8 cellular contexts compared by ENCODE assay signal in genomic region chr17:15257316-15257925, GRCh38. TPM values are rescaled to one million over a fixed set of nuclear protein-coding genes. Genes with fewer than 3 reads are reported as not detected.
DNase-seq lines count a peak whose midpoint lies in the region; ATAC-seq, FAIRE-seq and TF ChIP-seq lines count a peak whose summit lies in the region.

No MANE protein-coding gene starts in this region.

- H4K20me1 ChIP-seq in HepG2 (ENCODE audit: insufficient read depth, low read length): no peaks in the 10 kb centered on the region

- no TSS peak for BruUV-seq in HepG2 (replicated peaks; lab: Mats Ljungman, UMichigan)

- H3K4me3 ChIP-seq in HepG2 (replicated peaks in 1 of 3; ENCODE audit: insufficient read depth in 1 of 3, low read depth in 2 of 3, low read length in 3 of 3): no peak overlapping the region

- CTCF ChIA-PET in HepG2 (lab: Yijun Ruan, JAX; ENCODE audit: low intra/inter-chr PET ratio, low total read pairs): interaction anchor here (1.1 to 2.7 kb wide), 4 partner anchors 24 to 269 kb away, joined by 3 to 9 read pairs (median 7); no protein-coding TSS in a partner anchor

- H3K9me3 ChIP-seq in HepG2 (ENCODE audit: low read length): no peaks in the 10 kb centered on the region

- POLR2A ChIA-PET in HepG2 (lab: Yijun Ruan, JAX): no interaction called here

- H3K4me1 ChIP-seq in HepG2 (ENCODE audit: insufficient read depth, low read length): peaks cover 40% of the 10 kb centered on the region

- peaks cover 7 to 12% of the 10 kb centered on the region in 2 experiments; a peak in 3 of 5 replicates for H3K27me3 ChIP-seq in HepG2 (ENCODE audit: control insufficient read depth in 1 of 2, insufficient read depth in 2 of 2, low read length in 2 of 2)

- H3K27ac ChIP-seq in cingulate gyrus (ENCODE audit: low read depth, low read length) (peak overlapping the region; percentile 87), HepG2 (ENCODE audit: extremely low read length, insufficient read depth, low read length) (no peak overlapping the region)

- in situ Hi-C loops in HepG2 (cut with HindIII; ENCODE audit: extremely low pct_ligation_motif_present, low pct_unique_long_range_greater_than_20kb): no loop called here

- peak; percentile 19 to 27 for DNase-seq in NCI-H2081 (lab: John Stamatoyannopoulos, UW)
- DNase-seq in NCI-H2081 treated with DMSO at 0.1 percent for 48 hours (lab: John Stamatoyannopoulos, UW): no peak
- peak; percentile 11 for DNase-seq in NCI-H1694 (lab: John Stamatoyannopoulos, UW)
- DNase-seq in activated CD4-positive, alpha-beta T cell treated with anti-CD3 and anti-CD28 coated beads for 1 hour: peak; percentile 19
- DNase-seq in HepG2 (ENCODE audit: low spot score): peak; percentile 61
- peak; percentile 49 to 56 for DNase-seq in stimulated activated CD4-positive, alpha-beta T cell treated with anti-CD3 and anti-CD28 coated beads, Interleukin-4, amount 100 ng/mL, for 48 hours (ENCODE audit: low read depth in 2 of 2)

- peak; percentile 66 for TF ChIP-seq RAD21 in HepG2 (CRISPR knock-in tag; IDR thresholded peaks at IDR 0.05)

- 43% methylated on average over 11 of the region's 18 CpGs for WGBS in HepG2 (ENCODE audit: low lambda C conversion rate)

- H3K9ac ChIP-seq in HepG2 (ENCODE audit: insufficient read depth, low read depth, low read length): no peak overlapping the region

- TF ChIP-seq CTCF in HepG2 (CRISPR knock-in tag; IDR thresholded peaks at IDR 0.05): peak; percentile 85

- FAIRE-seq in HepG2 (lab: Jason Lieb, UNC): peak; percentile 55

- no peak for TF ChIP-seq POLR2A in HepG2 (IDR thresholded peaks at IDR 0.05; ENCODE audit: insufficient read depth in 1 of 2, low read depth in 2 of 2, low read length in 2 of 2)

- peak overlapping the region; percentile 38 for H3K4me2 ChIP-seq in HepG2 (ENCODE audit: low read depth, low read length)

- TF ChIP-seq EP300 in HepG2 (IDR thresholded peaks at IDR 0.05; ENCODE audit: low read depth in 2 of 2, low read length in 2 of 2) (no peak), HepG2 (CRISPR knock-in tag; IDR thresholded peaks at IDR 0.05; ENCODE audit: borderline replicate concordance) (no peak)

- peak; percentile 75 for ATAC-seq in HG02759 (IDR thresholded peaks at IDR 0.05; ENCODE audit: unreplicated experiment)
- ATAC-seq in HepG2: peak; percentile 40

- H3K79me2 ChIP-seq in HepG2 (ENCODE audit: insufficient read depth, low read length): no peaks in the 10 kb centered on the region

- no peaks in the 10 kb centered on the region for H3K36me3 ChIP-seq in HepG2 (replicated peaks in 1 of 2; ENCODE audit: control insufficient read depth in 1 of 2, insufficient read depth in 2 of 2, low read length in 2 of 2)

- intact Hi-C loops in HepG2 (cut with micrococcal nuclease; ENCODE audit: unreplicated experiment): no loop called here

- peak overlapping the region; percentile 18 for H2AFZ ChIP-seq in HepG2 (ENCODE audit: low read length)

TF ChIP-seq in HepG2, 621 proteins besides CTCF, POLR2A, EP300 and RAD21 (continues in another document):
- TF ChIP-seq, protein P1, sequence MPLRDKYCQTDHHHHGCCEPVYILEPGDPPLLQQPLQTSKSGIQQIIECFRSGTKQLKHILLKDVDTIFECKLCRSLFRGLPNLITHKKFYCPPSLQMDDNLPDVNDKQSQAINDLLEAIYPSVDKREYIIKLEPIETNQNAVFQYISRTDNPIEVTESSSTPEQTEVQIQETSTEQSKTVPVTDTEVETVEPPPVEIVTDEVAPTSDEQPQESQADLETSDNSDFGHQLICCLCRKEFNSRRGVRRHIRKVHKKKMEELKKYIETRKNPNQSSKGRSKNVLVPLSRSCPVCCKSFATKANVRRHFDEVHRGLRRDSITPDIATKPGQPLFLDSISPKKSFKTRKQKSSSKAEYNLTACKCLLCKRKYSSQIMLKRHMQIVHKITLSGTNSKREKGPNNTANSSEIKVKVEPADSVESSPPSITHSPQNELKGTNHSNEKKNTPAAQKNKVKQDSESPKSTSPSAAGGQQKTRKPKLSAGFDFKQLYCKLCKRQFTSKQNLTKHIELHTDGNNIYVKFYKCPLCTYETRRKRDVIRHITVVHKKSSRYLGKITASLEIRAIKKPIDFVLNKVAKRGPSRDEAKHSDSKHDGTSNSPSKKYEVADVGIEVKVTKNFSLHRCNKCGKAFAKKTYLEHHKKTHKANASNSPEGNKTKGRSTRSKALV (CRISPR knock-in tag; IDR thresholded peaks at IDR 0.05): 0 out of 2 replicates have a peak, but pooled peaks have one; percentile 34
- TF ChIP-seq ZNF703 (CRISPR knock-in tag; IDR thresholded peaks at IDR 0.05; ENCODE audit: borderline replicate concordance) (no peak), KLF13 (CRISPR knock-in tag; IDR thresholded peaks at IDR 0.05) (no peak), HOXA5 (CRISPR knock-in tag; IDR thresholded peaks at IDR 0.05) (0 out of 2 replicates have a peak, but pooled peaks have one; percentile 48), ZC3H4 (CRISPR knock-in tag; IDR thresholded peaks at IDR 0.05; ENCODE audit: borderline replicate concordance) (no peak), HOXA3 (CRISPR knock-in tag; IDR thresholded peaks at IDR 0.05) (peak; percentile 9; the same call in 1 of the 2 replicates), MTA1 (CRISPR knock-in tag; IDR thresholded peaks at IDR 0.05; ENCODE audit: borderline replicate concordance) (no peak), RXRA (CRISPR knock-in tag; IDR thresholded peaks at IDR 0.05) (0 out of 2 replicates have a peak, but pooled peaks have one; percentile 31), ATF7-NPFF (CRISPR knock-in tag; IDR thresholded peaks at IDR 0.05; ENCODE audit: low read depth) (no peak), YEATS4 (CRISPR knock-in tag; IDR thresholded peaks at IDR 0.05; ENCODE audit: borderline replicate concordance) (peak; percentile 35; the same call in 1 of the 2 replicates), ZMYM4 (CRISPR knock-in tag; IDR thresholded peaks at IDR 0.05) (0 out of 2 replicates have a peak, but pooled peaks have one; percentile 42)
- TF ChIP-seq, protein P2, sequence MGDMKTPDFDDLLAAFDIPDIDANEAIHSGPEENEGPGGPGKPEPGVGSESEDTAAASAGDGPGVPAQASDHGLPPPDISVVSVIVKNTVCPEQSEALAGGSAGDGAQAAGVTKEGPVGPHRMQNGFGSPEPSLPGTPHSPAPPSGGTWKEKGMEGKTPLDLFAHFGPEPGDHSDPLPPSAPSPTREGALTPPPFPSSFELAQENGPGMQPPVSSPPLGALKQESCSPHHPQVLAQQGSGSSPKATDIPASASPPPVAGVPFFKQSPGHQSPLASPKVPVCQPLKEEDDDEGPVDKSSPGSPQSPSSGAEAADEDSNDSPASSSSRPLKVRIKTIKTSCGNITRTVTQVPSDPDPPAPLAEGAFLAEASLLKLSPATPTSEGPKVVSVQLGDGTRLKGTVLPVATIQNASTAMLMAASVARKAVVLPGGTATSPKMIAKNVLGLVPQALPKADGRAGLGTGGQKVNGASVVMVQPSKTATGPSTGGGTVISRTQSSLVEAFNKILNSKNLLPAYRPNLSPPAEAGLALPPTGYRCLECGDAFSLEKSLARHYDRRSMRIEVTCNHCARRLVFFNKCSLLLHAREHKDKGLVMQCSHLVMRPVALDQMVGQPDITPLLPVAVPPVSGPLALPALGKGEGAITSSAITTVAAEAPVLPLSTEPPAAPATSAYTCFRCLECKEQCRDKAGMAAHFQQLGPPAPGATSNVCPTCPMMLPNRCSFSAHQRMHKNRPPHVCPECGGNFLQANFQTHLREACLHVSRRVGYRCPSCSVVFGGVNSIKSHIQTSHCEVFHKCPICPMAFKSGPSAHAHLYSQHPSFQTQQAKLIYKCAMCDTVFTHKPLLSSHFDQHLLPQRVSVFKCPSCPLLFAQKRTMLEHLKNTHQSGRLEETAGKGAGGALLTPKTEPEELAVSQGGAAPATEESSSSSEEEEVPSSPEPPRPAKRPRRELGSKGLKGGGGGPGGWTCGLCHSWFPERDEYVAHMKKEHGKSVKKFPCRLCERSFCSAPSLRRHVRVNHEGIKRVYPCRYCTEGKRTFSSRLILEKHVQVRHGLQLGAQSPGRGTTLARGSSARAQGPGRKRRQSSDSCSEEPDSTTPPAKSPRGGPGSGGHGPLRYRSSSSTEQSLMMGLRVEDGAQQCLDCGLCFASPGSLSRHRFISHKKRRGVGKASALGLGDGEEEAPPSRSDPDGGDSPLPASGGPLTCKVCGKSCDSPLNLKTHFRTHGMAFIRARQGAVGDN (CRISPR knock-in tag; IDR thresholded peaks at IDR 0.05): peak; percentile 65

RNA-seq across cellular contexts. Expression of gene PMP22, which starts 7.7 kb away (rescaled TPM):
- 3.0 and 5.7 TPM in 2 replicates for total RNA-seq in HepG2 (2016; rRNA removed; fragmentation: Illumina TruSeq; extraction: Trizol)
- total RNA-seq in HepG2 (2016; cell fraction: cytosol; rRNA removed; fragmentation: Illumina TruSeq; extraction: Trizol; ENCODE audit: low read depth): 1.5 and 1.9 TPM in 2 replicates
- 3.5 and 5.4 TPM in 2 replicates for total RNA-seq in HepG2 (2016; cell fraction: insoluble cytoplasmic fraction; rRNA removed; fragmentation: Illumina TruSeq; extraction: Trizol)
- total RNA-seq in HepG2 (2016; cell fraction: membrane; rRNA removed; fragmentation: Illumina TruSeq; extraction: Trizol): 3.1 and 3.8 TPM in 2 replicates
- total RNA-seq in HepG2 (2016; cell fraction: nucleus; rRNA removed; fragmentation: Illumina TruSeq; extraction: Trizol): 6.1 and 6.3 TPM in 2 replicates
- 5.0 and 6.2 TPM in 2 replicates for polyA plus RNA-seq in HepG2 (2011; rRNA removed)
- polyA plus RNA-seq in HepG2 (2011; cell fraction: cytosol; rRNA removed): 4.9 and 5.8 TPM in 2 replicates
- polyA plus RNA-seq in HepG2 (2011; cell fraction: nucleus; rRNA removed): 1.8 TPM in 2 replicates
- polyA plus RNA-seq in HepG2 (2012): 2.1 and 2.7 TPM in 2 replicates
- 1.7 TPM in 2 replicates for polyA plus RNA-seq in HepG2 (2016; cell fraction: cytosol; fragmentation: Illumina TruSeq; extraction: Trizol; ENCODE audit: low read depth)
- polyA plus RNA-seq in HepG2 (2016; cell fraction: insoluble cytoplasmic fraction; fragmentation: Illumina TruSeq; extraction: Trizol; ENCODE audit: low read depth): 4.9 and 5.5 TPM in 2 replicates
- polyA plus RNA-seq in HepG2 (2016; cell fraction: membrane; fragmentation: Illumina TruSeq; extraction: Trizol; ENCODE audit: low read depth): 2.7 and 3.3 TPM in 2 replicates
- polyA plus RNA-seq in HepG2 (2016; cell fraction: nucleus; fragmentation: Illumina TruSeq; extraction: Trizol; ENCODE audit: insufficient read depth, low read depth): 11.9 and 12.2 TPM in 2 replicates
- polyA minus RNA-seq in HepG2 (2011; rRNA and poly(A)+ RNA removed; ENCODE audit: low replicate concordance): 34.6 and 99.7 TPM in 2 replicates
- 4.0 and 4.3 TPM in 2 replicates for polyA minus RNA-seq in HepG2 (2011; cell fraction: cytosol; rRNA and poly(A)+ RNA removed)
- 3.0 and 3.1 TPM in 2 replicates for polyA minus RNA-seq in HepG2 (2011; cell fraction: nucleus; rRNA and poly(A)+ RNA removed)
